Comparison of ENCODE assay signal across 20 cellular contexts in genomic region chr17:81408049-81408448, GRCh38.
"Had no signal": no experiment of that assay in that cellular context is flagged by ENCODE, and none has a peak within 500 bp of the region (broad histone marks: within the 10 kb centered on the region; RNA-seq: fewer than 3 reads in every experiment).

No MANE protein-coding gene starts in this region.

- H3K9me3 ChIP-seq: heart right ventricle, neutrophil, sigmoid colon, stomach, thoracic aorta, transverse colon, uterus had no signal

- ATAC-seq: heart right ventricle; natural killer cell treated with Interleukin-12 subunit alpha and Interleukin-12 subunit beta and Interleukin-15 and Interleukin-18, amount 100 ng/mL, for 72 hours had no signal

- H3K27ac Mint-ChIP-seq: endodermal cell had no signal

- DNase-seq: effector CD4-positive, alpha-beta T cell; endodermal cell; erythroblast; foreskin melanocyte; heart right ventricle; hypothalamus; kidney glomerular epithelial cell; sigmoid colon; stimulated activated naive CD4-positive, alpha-beta T cell; stomach; substantia nigra; transverse colon; uterus had no signal

- H3K36me3 Mint-ChIP-seq: natural killer cell treated with Interleukin-12 subunit alpha and Interleukin-12 subunit beta and Interleukin-15 and Interleukin-18, amount 100 ng/mL, for 72 hours had no signal

- FAIRE-seq: endothelial cell of umbilical vein, islet of Langerhans had no signal

- H3K27ac ChIP-seq: coronary artery, heart right ventricle, neutrophil, sigmoid colon, stomach, thoracic aorta, transverse colon had no signal

- H3K4me3 Mint-ChIP-seq: endodermal cell; natural killer cell treated with Interleukin-12 subunit alpha and Interleukin-12 subunit beta and Interleukin-15 and Interleukin-18, amount 100 ng/mL, for 72 hours had no signal

- H3K9me3 Mint-ChIP-seq: endodermal cell; natural killer cell treated with Interleukin-12 subunit alpha and Interleukin-12 subunit beta and Interleukin-15 and Interleukin-18, amount 100 ng/mL, for 72 hours had no signal

- H3K4me3 ChIP-seq: coronary artery, heart right ventricle, sigmoid colon, skin epidermis, stomach, thoracic aorta, transverse colon, uterus had no signal

- H3K36me3 ChIP-seq: heart right ventricle, neutrophil, sigmoid colon, stomach, thoracic aorta, transverse colon, uterus had no signal

- H3K27me3 ChIP-seq: heart right ventricle, sigmoid colon, transverse colon, uterus had no signal
